14 cellular contexts compared by ENCODE assay signal in genomic region chr6:38261626-38262025, GRCh38.
A peak's percentile ranks its signal among the peaks of the same experiment; 100 is the strongest.
DNase-seq lines count a peak whose midpoint lies in the region; ATAC-seq and TF ChIP-seq lines count a peak whose summit lies in the region.
"Had no signal": no experiment of that assay in that cellular context is flagged by ENCODE, and none has a peak within 500 bp of the region (broad histone marks: within the 10 kb centered on the region; RNA-seq: fewer than 3 reads in every experiment).

No MANE protein-coding gene starts in this region.

- no peaks in the 10 kb centered on the region for H3K9me3 ChIP-seq in PC-9 (ENCODE audit: insufficient read depth, low read depth)
- H3K9me3 ChIP-seq in endodermal cell (ENCODE audit: control insufficient read depth, low read length) = no peaks in the 10 kb centered on the region
- no peaks in the 10 kb centered on the region for H3K9me3 ChIP-seq in neural progenitor cell (ENCODE audit: low read depth)
- H3K9me3 ChIP-seq in WERI-Rb-1 (ENCODE audit: severe bottlenecking) = no peaks in the 10 kb centered on the region
- H3K9me3 ChIP-seq: upper lobe of right lung had no signal

- H3K4me3 Mint-ChIP-seq in endodermal cell (no peak overlapping the region), neural progenitor cell (no peak overlapping the region)

- no TSS peak for BruUV-seq in PC-9 (replicated peaks; lab: Mats Ljungman, UMichigan)

- WGBS in endodermal cell (ENCODE audit: insufficient coverage in 1 of 2, insufficient read length in 1 of 2), 2 experiments = 76 to 88% methylated on average over 3 of the region's 3 CpGs

- ATAC-seq in GM21576 (IDR thresholded peaks at IDR 0.05; ENCODE audit: unreplicated experiment) (no peak), HG03097 (IDR thresholded peaks at IDR 0.05; ENCODE audit: low FRiP score, unreplicated experiment) (no peak)

- H3K36me3 Mint-ChIP-seq in endodermal cell (ENCODE audit: low read depth) = peaks cover 3% of the 10 kb centered on the region
- peaks cover 2% of the 10 kb centered on the region for H3K36me3 Mint-ChIP-seq in neural progenitor cell

- H4K20me1 ChIP-seq in PC-9 (ENCODE audit: insufficient read depth) = no peaks in the 10 kb centered on the region
- H4K20me1 ChIP-seq in neural progenitor cell (ENCODE audit: low read depth) = no peaks in the 10 kb centered on the region

- H3K27ac Mint-ChIP-seq in endodermal cell (peak overlapping the region; percentile 70), neural progenitor cell (peak overlapping the region; percentile 88)

- H2AFZ ChIP-seq in PC-9 = no peak overlapping the region
- H2AFZ ChIP-seq in neural progenitor cell (replicated peaks) = peak overlapping the region; percentile 38

- CTCF ChIA-PET in PC-9 (lab: Charles Lee) = interaction anchor here (0.8 to 1.1 kb wide), 2 partner anchors 15 to 471 kb away, joined by 3 read pairs; no protein-coding TSS in a partner anchor

- POLR2A ChIA-PET in PC-9 (lab: Charles Lee; ENCODE audit: unreplicated experiment) = interaction anchor here (0.6 kb wide), 1 partner anchor 840 kb away, joined by 6 read pairs; no protein-coding TSS in a partner anchor

- H3K27ac ChIP-seq in PC-9 (peak overlapping the region; percentile 52; the same call in 1 of the 2 replicates), endodermal cell (ENCODE audit: low read depth, low read length) (peak overlapping the region; percentile 86), neural progenitor cell (peak overlapping the region; percentile 34), WERI-Rb-1 (no peak overlapping the region)
- H3K27ac ChIP-seq: C4-2B, upper lobe of right lung had no signal

- DNase-seq in EL (peak; percentile 30), PC-9 (no peak), endodermal cell (no peak), neural progenitor cell (ENCODE audit: low spot score) (no peak), WERI-Rb-1 (no peak), iPS-NIHi11 (ENCODE audit: low spot score) (no peak)
- DNase-seq: activated CD4-positive, alpha-beta T cell treated with anti-CD3 and anti-CD28 coated beads, Interleukin-2, amount 50 U/mL, for 1 hour; activated gamma-delta T cell; midbrain; NCI-H526; upper lobe of right lung had no signal

- H3K27me3 ChIP-seq in PC-9 (ENCODE audit: insufficient read depth, low read depth) = no peaks in the 10 kb centered on the region
- H3K27me3 ChIP-seq in endodermal cell (ENCODE audit: control insufficient read depth, insufficient read depth, low read length, poor library complexity, severe bottlenecking) = peaks cover 42% of the 10 kb centered on the region
- no peaks in the 10 kb centered on the region for H3K27me3 ChIP-seq in neural progenitor cell
- no peaks in the 10 kb centered on the region for H3K27me3 ChIP-seq in WERI-Rb-1 (ENCODE audit: insufficient read depth, low read depth, severe bottlenecking)
- H3K27me3 ChIP-seq: upper lobe of right lung had no signal

- H3K9me3 Mint-ChIP-seq in endodermal cell = no peaks in the 10 kb centered on the region
- no peaks in the 10 kb centered on the region for H3K9me3 Mint-ChIP-seq in neural progenitor cell

- H3K4me2 ChIP-seq in PC-9 (peak overlapping the region; percentile 61), neural progenitor cell (peak overlapping the region; percentile 48)

- no peak for TF ChIP-seq CTCF in PC-9 (conservative IDR thresholded peaks at IDR 0.05)
- TF ChIP-seq CTCF in endodermal cell (conservative IDR thresholded peaks at IDR 0.05) = no peak
- TF ChIP-seq CTCF in neural progenitor cell (IDR thresholded peaks at IDR 0.05) = no peak
- TF ChIP-seq CTCF in WERI-Rb-1 (IDR thresholded peaks at IDR 0.05; ENCODE audit: low read depth, low read length) = no peak

- H3K27me3 Mint-ChIP-seq in endodermal cell (ENCODE audit: insufficient read depth) = peaks cover 55% of the 10 kb centered on the region
- peaks cover under 1% of the 10 kb centered on the region for H3K27me3 Mint-ChIP-seq in neural progenitor cell (ENCODE audit: insufficient read depth, low read depth)

- H3K4me1 ChIP-seq in PC-9 (replicated peaks; ENCODE audit: insufficient read depth) = peaks cover 47% of the 10 kb centered on the region
- peaks cover 19% of the 10 kb centered on the region for H3K4me1 ChIP-seq in endodermal cell (ENCODE audit: control insufficient read depth, insufficient read depth, low read length)
- peaks cover 37% of the 10 kb centered on the region for H3K4me1 ChIP-seq in neural progenitor cell
- H3K4me1 ChIP-seq: upper lobe of right lung had no signal

- H3K9ac ChIP-seq in endodermal cell (ENCODE audit: extremely low read depth, low read length, poor library complexity, severe bottlenecking) (no peak overlapping the region), neural progenitor cell (no peak overlapping the region)

- H3K4me3 ChIP-seq in PC-9 = no peak overlapping the region
- no peak overlapping the region for H3K4me3 ChIP-seq in endodermal cell (ENCODE audit: low read length)
- no peak overlapping the region for H3K4me3 ChIP-seq in neural progenitor cell
- no peak overlapping the region for H3K4me3 ChIP-seq in WERI-Rb-1 (ENCODE audit: low read depth, low read length)
- H3K4me3 ChIP-seq: upper lobe of right lung had no signal

- peaks cover 19% of the 10 kb centered on the region; the same call in 1 of the 2 replicates for H3F3A ChIP-seq in PC-9 (ENCODE audit: insufficient read depth, low read depth)
- H3F3A ChIP-seq in neural progenitor cell (ENCODE audit: low read depth) = peaks cover 24% of the 10 kb centered on the region

- intact Hi-C loops in PC-9 (cut with micrococcal nuclease; ENCODE audit: unreplicated experiment) = no loop called here

- H3K9me2 ChIP-seq in PC-9 (ENCODE audit: insufficient read depth) = no peaks in the 10 kb centered on the region

- H3K36me3 ChIP-seq in PC-9 (ENCODE audit: low read depth) (no peaks in the 10 kb centered on the region), endodermal cell (ENCODE audit: control insufficient read depth, insufficient read depth, low read length) (no peaks in the 10 kb centered on the region), neural progenitor cell (no peaks in the 10 kb centered on the region), WERI-Rb-1 (peaks cover 5% of the 10 kb centered on the region)

- peaks cover 34% of the 10 kb centered on the region for H3K4me1 Mint-ChIP-seq in endodermal cell
- H3K4me1 Mint-ChIP-seq in neural progenitor cell = peaks cover 39% of the 10 kb centered on the region

- H3K79me2 ChIP-seq in PC-9 (ENCODE audit: low read depth) (no peaks in the 10 kb centered on the region), neural progenitor cell (ENCODE audit: low read depth) (no peaks in the 10 kb centered on the region)
